In genomic region chr3:152383136-152383606, GRCh38 we compare ENCODE assay signal across 12 cellular contexts.
DNase-seq lines count a peak whose midpoint lies in the region; ATAC-seq, FAIRE-seq and TF ChIP-seq lines count a peak whose summit lies in the region.
"Had no signal": no experiment of that assay in that cellular context is flagged by ENCODE, and none has a peak within 500 bp of the region (broad histone marks: within the 10 kb centered on the region; RNA-seq: fewer than 3 reads in every experiment).

No MANE protein-coding gene starts in this region.

- WGBS in thyroid gland, 2 donors = 61 to 76% methylated on average over 1 of the region's 1 CpG

- H3K36me3 ChIP-seq in kidney (ENCODE audit: control insufficient read depth in 1 of 2, insufficient read depth in 2 of 2, low read length in 2 of 2) (no peaks in the 10 kb centered on the region), skeletal muscle tissue (ENCODE audit: control insufficient read depth in 3 of 3, insufficient read depth in 3 of 3, low read length in 3 of 3) (no peaks in the 10 kb centered on the region), thyroid gland (no peaks in the 10 kb centered on the region)
- peaks cover 5% of the 10 kb centered on the region for H3K36me3 ChIP-seq in effector memory CD4-positive, alpha-beta T cell (ENCODE audit: control insufficient read depth, insufficient read depth, low read length)

- peak overlapping the region; percentile 35 to 84 for H3K27ac Mint-ChIP-seq in activated naive CD4-positive, alpha-beta T cell treated with anti-CD3 and anti-CD28 coated beads, Interleukin-2, amount 50 U/mL, for 72 hours
- H3K27ac Mint-ChIP-seq: nephron progenitor cell had no signal

- TF ChIP-seq CTCF in kidney (IDR thresholded peaks at IDR 0.05; ENCODE audit: borderline replicate concordance, extremely low read depth, insufficient read depth) = no peak
- no peak for TF ChIP-seq CTCF in thyroid gland (IDR thresholded peaks at IDR 0.05)

- TF ChIP-seq POLR2A in thyroid gland (IDR thresholded peaks at IDR 0.05) = no peak

- no peaks in the 10 kb centered on the region for H3K9me3 Mint-ChIP-seq in activated naive CD4-positive, alpha-beta T cell treated with anti-CD3 and anti-CD28 coated beads, Interleukin-2, amount 50 U/mL, for 72 hours
- H3K9me3 Mint-ChIP-seq: nephron progenitor cell had no signal

- FAIRE-seq in GM19239 (lab: Jason Lieb, UNC) (peak; percentile 81), kidney (lab: Jason Lieb, UNC) (no peak)

- peak overlapping the region; percentile 59 to 66 for H3K4me3 ChIP-seq in kidney (ENCODE audit: low read length in 2 of 2)
- peak overlapping the region; percentile 21 to 58 (median 29) for H3K4me3 ChIP-seq in skeletal muscle tissue (ENCODE audit: low read length in 3 of 3)
- H3K4me3 ChIP-seq in thyroid gland (replicated peaks in 1 of 3) = no peak overlapping the region
- H3K4me3 ChIP-seq in effector memory CD4-positive, alpha-beta T cell (ENCODE audit: insufficient read depth, low read depth, low read length, poor library complexity, severe bottlenecking) = no peak overlapping the region

- H3K27ac ChIP-seq in kidney (ENCODE audit: low read depth in 2 of 2, low read length in 2 of 2) (peak overlapping the region; percentile 71 to 75), skeletal muscle tissue (ENCODE audit: low read depth, low read length) (peak overlapping the region; percentile 78), thyroid gland (peak overlapping the region in 1 of 3 donors; percentile 78)
- no peak overlapping the region for H3K27ac ChIP-seq in effector memory CD4-positive, alpha-beta T cell (ENCODE audit: insufficient read depth, low read length, poor library complexity, severe bottlenecking)

- intact Hi-C loops in kidney (cut with DNase I) = no loop called here
- intact Hi-C loops in thyroid gland (cut with DNase I) = no loop called here

- no peaks in the 10 kb centered on the region for H3K9me3 ChIP-seq in kidney (ENCODE audit: control insufficient read depth in 1 of 2, low read length in 2 of 2)
- no peaks in the 10 kb centered on the region for H3K9me3 ChIP-seq in skeletal muscle tissue (ENCODE audit: control insufficient read depth in 3 of 3, low read length in 3 of 3)
- no peaks in the 10 kb centered on the region for H3K9me3 ChIP-seq in thyroid gland
- H3K9me3 ChIP-seq in effector memory CD4-positive, alpha-beta T cell (ENCODE audit: control insufficient read depth, low read length) = no peaks in the 10 kb centered on the region

- peak in 1 of 2 donors; percentile 34 for ATAC-seq in activated naive CD4-positive, alpha-beta T cell treated with anti-CD3 and anti-CD28 coated beads, Interleukin-2, amount 50 U/mL, for 72 hours

- DNase-seq in GM19239 (ENCODE audit: insufficient read length, low spot score) (no peak), kidney (no peak), thyroid gland (no peak), nucleus accumbens (lab: John Stamatoyannopoulos, UW) (no peak), HUDEP-2 (lab: John Stamatoyannopoulos, UW; ENCODE audit: unreplicated experiment in 76 of 76) (no peak)
- no peak for DNase-seq in activated naive CD4-positive, alpha-beta T cell treated with anti-CD3 and anti-CD28 coated beads, Interleukin-2, amount 50 U/mL, for 72 hours (ENCODE audit: low spot score in 2 of 2)
- DNase-seq in effector memory CD4-positive, alpha-beta T cell = no peak
- DNase-seq: activated effector memory CD4-positive, alpha-beta T cell treated with Interleukin-2 at 50 U/mL for 16 hours; DMS79 treated with DMSO at 0.1 percent for 48 hours; NCI-H2171 treated with DMSO at 0.1 percent for 48 hours; nephron progenitor cell had no signal

- H3K36me3 Mint-ChIP-seq in activated naive CD4-positive, alpha-beta T cell treated with anti-CD3 and anti-CD28 coated beads, Interleukin-2, amount 50 U/mL, for 72 hours = peaks cover 0 to 17% of the 10 kb centered on the region in 2 donors

- peaks cover 18 to 38% of the 10 kb centered on the region in 2 donors for H3K4me1 ChIP-seq in kidney (ENCODE audit: control insufficient read depth in 1 of 2, insufficient read depth in 1 of 2, low read depth in 1 of 2, low read length in 2 of 2)
- peaks cover 9 to 50% (median 19%) of the 10 kb centered on the region in 3 donors for H3K4me1 ChIP-seq in skeletal muscle tissue (ENCODE audit: control insufficient read depth in 3 of 3, insufficient read depth in 3 of 3, low read length in 3 of 3)
- peaks cover 57 to 70% of the 10 kb centered on the region in 2 donors for H3K4me1 ChIP-seq in thyroid gland
- H3K4me1 ChIP-seq in effector memory CD4-positive, alpha-beta T cell (ENCODE audit: control insufficient read depth, insufficient read depth, low read length, poor library complexity, severe bottlenecking) = peaks cover 39% of the 10 kb centered on the region

- peak overlapping the region in 1 of 2 donors; percentile 67 for H3K9ac ChIP-seq in kidney (ENCODE audit: low read length in 2 of 2)
- H3K9ac ChIP-seq in skeletal muscle tissue (ENCODE audit: low read depth in 1 of 3, low read length in 3 of 3) = peak overlapping the region; percentile 57 to 73 (median 71)

- H3K27me3 ChIP-seq in skeletal muscle tissue (ENCODE audit: control insufficient read depth in 3 of 3, insufficient read depth in 3 of 3, low read length in 3 of 3) (no peaks in the 10 kb centered on the region), thyroid gland (no peaks in the 10 kb centered on the region)
- no peaks in the 10 kb centered on the region for H3K27me3 ChIP-seq in effector memory CD4-positive, alpha-beta T cell (replicated peaks; ENCODE audit: control insufficient read depth, insufficient read depth, low read length, poor library complexity, severe bottlenecking)

Comparison
In these comparisons a context has a peak if more than half of its experiments do, and no peak if none do; other contexts are left out.
1. H3K4me3 ChIP-seq: peak in kidney (2 of 2) and skeletal muscle tissue (3 of 3); none in thyroid gland (0 of 3) and effector memory CD4-positive, alpha-beta T cell (single experiment).